ENCODE assay signal across 8 cellular contexts in the genomic region with DNA sequence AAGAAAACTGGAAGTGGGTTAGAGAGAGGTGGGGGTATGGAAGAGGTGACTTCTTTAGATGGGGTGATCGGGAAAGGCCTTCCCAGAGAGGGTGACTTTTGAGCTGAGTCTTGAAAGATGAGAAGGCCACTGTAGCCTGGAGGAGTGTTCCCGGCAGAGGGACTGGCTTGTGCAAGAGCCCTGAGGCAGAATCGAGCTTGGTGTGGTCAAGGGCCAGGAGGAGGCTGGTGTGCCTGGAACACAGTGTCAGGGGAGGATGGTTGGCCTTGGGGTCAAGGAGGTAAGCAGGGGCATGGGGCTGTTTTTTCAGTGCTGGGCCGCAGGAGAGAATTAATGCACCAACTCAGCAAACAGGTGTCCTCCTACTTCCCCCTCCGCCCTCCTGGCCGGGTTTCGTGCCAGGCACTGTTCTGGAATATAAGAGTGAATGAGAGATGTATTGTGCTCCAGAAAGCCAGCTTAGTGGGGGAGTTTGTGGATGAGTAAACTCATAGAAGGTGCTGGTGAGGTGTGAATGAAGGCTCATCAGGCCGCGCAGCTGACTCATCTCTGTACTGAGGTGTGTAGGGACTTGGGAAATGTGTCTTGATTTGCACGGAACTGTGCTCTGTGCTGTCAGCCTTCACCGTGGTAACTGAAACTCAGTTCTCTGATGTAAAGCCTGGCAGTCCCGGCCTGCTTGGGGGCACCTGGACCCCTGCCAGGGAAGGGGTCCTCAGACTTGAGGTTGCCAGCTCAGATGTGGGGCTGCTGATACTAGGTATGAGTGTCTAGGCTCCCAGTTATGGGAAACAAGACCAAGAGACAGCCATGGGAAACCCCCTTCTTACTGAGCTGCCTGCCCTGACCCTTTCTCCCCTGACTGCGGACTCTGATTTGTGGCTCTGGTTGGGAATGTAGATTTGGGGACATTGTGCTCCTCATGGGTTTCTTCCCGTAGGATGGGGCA. TPM values are rescaled to one million over a fixed set of nuclear protein-coding genes. Genes with fewer than 3 reads are reported as not detected.
A peak's percentile ranks its signal among the peaks of the same experiment; 100 is the strongest.
DNase-seq lines count a peak whose midpoint lies in the region; ATAC-seq lines count a peak whose summit lies in the region.

No MANE protein-coding gene starts in this region.

- ATAC-seq in GM21576 (IDR thresholded peaks at IDR 0.05; ENCODE audit: unreplicated experiment): peak; percentile 58

- H3K27me3 Mint-ChIP-seq in CD4-positive, alpha-beta memory T cell: no peaks in the 10 kb centered on the region

- H3K79me1 ChIP-seq in trophoblast cell (ENCODE audit: low read length): no peaks in the 10 kb centered on the region

- no peak overlapping the region for H3K9ac ChIP-seq in trophoblast cell (ENCODE audit: low read length)

- intact Hi-C loops in CD4-positive, alpha-beta memory T cell (cut with micrococcal nuclease): loop anchor here (5.0 kb wide), 1 partner anchor 179 kb away; a partner anchor contains a TSS

- no peak overlapping the region for H3K14ac ChIP-seq in trophoblast cell (ENCODE audit: low read length)

- H3K9me3 ChIP-seq in CD4-positive, alpha-beta memory T cell (ENCODE audit: control insufficient read depth in 1 of 2, low read length in 2 of 2): no peaks in the 10 kb centered on the region
- no peaks in the 10 kb centered on the region for H3K9me3 ChIP-seq in trophoblast cell (ENCODE audit: insufficient read depth, low read depth, low read length)

- H3K18ac ChIP-seq in trophoblast cell (ENCODE audit: low read length): no peak overlapping the region

- H3K36me3 ChIP-seq in CD4-positive, alpha-beta memory T cell (ENCODE audit: insufficient read depth, low read length): no peaks in the 10 kb centered on the region
- H3K36me3 ChIP-seq in trophoblast cell (ENCODE audit: control insufficient read depth in 1 of 2, insufficient read depth in 2 of 2, low read length in 2 of 2): no peaks in the 10 kb centered on the region

- peaks cover 8% of the 10 kb centered on the region for H3K79me2 ChIP-seq in trophoblast cell (ENCODE audit: control insufficient read depth, insufficient read depth, low read length, poor library complexity)

- no peak overlapping the region for H2BK5ac ChIP-seq in trophoblast cell (ENCODE audit: low read depth, low read length, poor library complexity)

- H3K9me3 Mint-ChIP-seq in CD4-positive, alpha-beta memory T cell: no peaks in the 10 kb centered on the region

- peaks cover 80% of the 10 kb centered on the region for H3K4me1 ChIP-seq in CD4-positive, alpha-beta memory T cell (ENCODE audit: insufficient read depth, low read length)
- peaks cover 23% of the 10 kb centered on the region in 2 experiments for H3K4me1 ChIP-seq in trophoblast cell (ENCODE audit: control insufficient read depth in 1 of 2, insufficient read depth in 2 of 2, low read length in 2 of 2)

- no peak overlapping the region for H2BK12ac ChIP-seq in trophoblast cell (ENCODE audit: low read length)

- peak overlapping the region in 1 of 2 donors; percentile 5 for H3K4me3 ChIP-seq in CD4-positive, alpha-beta memory T cell (ENCODE audit: low read length in 2 of 2)
- no peak overlapping the region for H3K4me3 ChIP-seq in trophoblast cell (ENCODE audit: low read depth, low read length)

- H4K91ac ChIP-seq in trophoblast cell (ENCODE audit: low read depth, low read length): no peak overlapping the region

- peak; percentile 30 to 87 (median 34) for DNase-seq in CD4-positive, alpha-beta memory T cell
- DNase-seq in NCI-H69 (lab: John Stamatoyannopoulos, UW): peak; percentile 17
- DNase-seq in activated gamma-delta T cell treated with anti-CD3 and anti-CD28 coated beads, Interleukin-2, amount 50 U/mL, for 16 hours (ENCODE audit: low read depth): peak; percentile 63
- peak; percentile 88 to 93 for DNase-seq in trophoblast cell
- DNase-seq in KBM-7: no peak
- DNase-seq in NCI-H1436 (lab: John Stamatoyannopoulos, UW): no peak
- no peak for DNase-seq in GM19240 (ENCODE audit: insufficient read length, low spot score)

- no peak overlapping the region for H3K4me2 ChIP-seq in trophoblast cell (ENCODE audit: low read length)

- no peaks in the 10 kb centered on the region for H3K27me3 ChIP-seq in CD4-positive, alpha-beta memory T cell (ENCODE audit: insufficient read depth, low read length)
- H3K27me3 ChIP-seq in trophoblast cell (ENCODE audit: insufficient read depth, low read length): no peaks in the 10 kb centered on the region

- peak overlapping the region; percentile 73 for H3K27ac ChIP-seq in CD4-positive, alpha-beta memory T cell (ENCODE audit: low read depth, low read length)
- H3K27ac ChIP-seq in trophoblast cell (ENCODE audit: low read depth, low read length): no peak overlapping the region

- peak overlapping the region in 7 of 8 donors; percentile 34 to 82 (median 49) for H3K4me3 Mint-ChIP-seq in CD4-positive, alpha-beta memory T cell

- no peak overlapping the region for H3K23ac ChIP-seq in trophoblast cell (ENCODE audit: low read length)

- H4K12ac ChIP-seq in trophoblast cell (ENCODE audit: low read depth, low read length): no peak overlapping the region

- no peak overlapping the region for H2AFZ ChIP-seq in trophoblast cell (ENCODE audit: insufficient read depth, low read length, poor library complexity)

- no peak overlapping the region for H4K8ac ChIP-seq in trophoblast cell (ENCODE audit: low read depth, low read length)

- in situ Hi-C loops in KBM-7 (cut with MboI; ENCODE audit: low pct_unique_long_range_greater_than_20kb, low sequenced_read_pairs): no loop called here

- H3K4me1 Mint-ChIP-seq in CD4-positive, alpha-beta memory T cell: peaks cover 59 to 85% (median 73%) of the 10 kb centered on the region in 4 donors

- CTCF ChIA-PET in CD4-positive, alpha-beta memory T cell (lab: Charles Lee; ENCODE audit: partially characterized antibody): interaction anchor here (1.4 to 1.9 kb wide), 3 partner anchors 13 to 118 kb away, joined by 3 to 6 read pairs (median 4); a partner anchor contains a TSS

- peak overlapping the region; percentile 5 for H3K4ac ChIP-seq in trophoblast cell (ENCODE audit: low read depth, low read length)

- no peak overlapping the region for H2BK120ac ChIP-seq in trophoblast cell (ENCODE audit: insufficient read depth, low read length, poor library complexity)

- H3K36me3 Mint-ChIP-seq in CD4-positive, alpha-beta memory T cell: no peaks in the 10 kb centered on the region

- POLR2A ChIA-PET in CD4-positive, alpha-beta memory T cell (lab: Charles Lee; ENCODE audit: partially characterized antibody): interaction anchor here (0.7 to 4.6 kb wide), 3 partner anchors 10 to 15 kb away, joined by 3 to 56 read pairs (median 8); a partner anchor contains a TSS

- peak overlapping the region; percentile 86 to 98 (median 94) for H3K27ac Mint-ChIP-seq in CD4-positive, alpha-beta memory T cell

- WGBS in trophoblast cell (ENCODE audit: extremely low coverage, insufficient coverage, insufficient read length): no CpG with 5 or more reads among the region's 14 CpGs

- H2AK5ac ChIP-seq in trophoblast cell (ENCODE audit: low read length): no peak overlapping the region

RNA-seq across cellular contexts. Expression of a gene that starts 15.3 kb away (rescaled TPM):
- 10 to 100 TPM; 33.2 to 40.0 TPM for total RNA-seq in CD4-positive, alpha-beta memory T cell
- polyA plus RNA-seq in CD4-positive, alpha-beta memory T cell: 1 to 10 TPM in 1 of 2 donors, under 1 TPM in 1; 0.77 to 4.1 TPM
- 62.2 and 63.6 TPM in 2 replicates for polyA plus RNA-seq in trophoblast cell (2013)

Comparison
In these comparisons a context has a peak if more than half of its experiments do, and no peak if none do; other contexts are left out.
1. DNase-seq: peak in CD4-positive, alpha-beta memory T cell (5 of 5), NCI-H69 (single experiment), activated gamma-delta T cell treated with anti-CD3 and anti-CD28 coated beads, Interleukin-2, amount 50 U/mL, for 16 hours (single experiment) and trophoblast cell (2 of 2); none in KBM-7 (single experiment), NCI-H1436 (single experiment) and GM19240 (single experiment).